10 cellular contexts compared by ENCODE assay signal in genomic region chr4:173522160-173522873, GRCh38. TPM values are rescaled to one million over a fixed set of nuclear protein-coding genes. Genes with fewer than 3 reads are reported as not detected.
DNase-seq lines count a peak whose midpoint lies in the region; ATAC-seq and TF ChIP-seq lines count a peak whose summit lies in the region.
"Had no signal": no experiment of that assay in that cellular context is flagged by ENCODE, and none has a peak within 500 bp of the region (broad histone marks: within the 10 kb centered on the region; RNA-seq: fewer than 3 reads in every experiment).

No MANE protein-coding gene starts in this region.

- peak overlapping the region; percentile 56 for H3K27ac Mint-ChIP-seq in activated CD4-positive, alpha-beta T cell treated with anti-CD3 and anti-CD28 coated beads, Interleukin-2, amount 10 ng/mL, durations not matched to agents 24 days and 14 days
- no peak overlapping the region for H3K27ac Mint-ChIP-seq in activated B cell treated with CpG ODN at 0.5 μM for 24 hours

- peaks cover 88% of the 10 kb centered on the region for H3K27me3 Mint-ChIP-seq in activated CD4-positive, alpha-beta T cell treated with anti-CD3 and anti-CD28 coated beads, Interleukin-2, amount 10 ng/mL, durations not matched to agents 24 days and 14 days
- peaks cover 87% of the 10 kb centered on the region for H3K27me3 Mint-ChIP-seq in activated B cell treated with CpG ODN at 0.5 μM for 24 hours

- CTCF ChIA-PET in activated B cell treated with CpG ODN at 0.5 μM for 24 hours (lab: Charles Lee), result no interaction called here

- peaks cover 35% of the 10 kb centered on the region for H3K9me3 Mint-ChIP-seq in activated CD4-positive, alpha-beta T cell treated with anti-CD3 and anti-CD28 coated beads, Interleukin-2, amount 10 ng/mL, durations not matched to agents 24 days and 14 days
- H3K9me3 Mint-ChIP-seq in activated B cell treated with CpG ODN at 0.5 μM for 24 hours, result peaks cover 12% of the 10 kb centered on the region

- no peak for ATAC-seq in activated B cell treated with CpG ODN at 0.5 μM for 24 hours (ENCODE audit: low read depth)
- ATAC-seq in Right ventricle myocardium inferior, result peak; percentile 78
- no peak for ATAC-seq in GM21360 (IDR thresholded peaks at IDR 0.05; ENCODE audit: unreplicated experiment)
- no peak for ATAC-seq in HG02885 (IDR thresholded peaks at IDR 0.05; ENCODE audit: poor library complexity, unreplicated experiment)

- intact Hi-C loops in activated CD4-positive, alpha-beta T cell treated with anti-CD3 and anti-CD28 coated beads, Interleukin-2, amount 10 ng/mL, durations not matched to agents 24 days and 14 days (cut with micrococcal nuclease), result loop anchor here (2.0 kb wide), 1 partner anchor 16 kb away; no protein-coding TSS in a partner anchor
- intact Hi-C loops in activated B cell treated with CpG ODN at 0.5 μM for 24 hours (cut with micrococcal nuclease) (loop anchor here (2.0 kb wide), 1 partner anchor 14 kb away; no protein-coding TSS in a partner anchor), Right ventricle myocardium inferior (cut with DNase I) (no loop called here), posterior vena cava (cut with DNase I) (no loop called here)

- H3K36me3 Mint-ChIP-seq in activated CD4-positive, alpha-beta T cell treated with anti-CD3 and anti-CD28 coated beads, Interleukin-2, amount 10 ng/mL, durations not matched to agents 24 days and 14 days (ENCODE audit: low read depth), result peaks cover 22% of the 10 kb centered on the region
- no peaks in the 10 kb centered on the region for H3K36me3 Mint-ChIP-seq in activated B cell treated with CpG ODN at 0.5 μM for 24 hours (ENCODE audit: low read depth)

- H3K4me1 Mint-ChIP-seq in activated CD4-positive, alpha-beta T cell treated with anti-CD3 and anti-CD28 coated beads, Interleukin-2, amount 10 ng/mL, durations not matched to agents 24 days and 14 days, result peaks cover 7% of the 10 kb centered on the region
- H3K4me1 Mint-ChIP-seq in activated B cell treated with CpG ODN at 0.5 μM for 24 hours, result peaks cover 5% of the 10 kb centered on the region

- POLR2A ChIA-PET in activated B cell treated with CpG ODN at 0.5 μM for 24 hours (lab: Charles Lee), result no interaction called here

- peak overlapping the region; percentile 28 for H3K4me3 Mint-ChIP-seq in activated CD4-positive, alpha-beta T cell treated with anti-CD3 and anti-CD28 coated beads, Interleukin-2, amount 10 ng/mL, durations not matched to agents 24 days and 14 days
- peak overlapping the region; percentile 28 for H3K4me3 Mint-ChIP-seq in activated B cell treated with CpG ODN at 0.5 μM for 24 hours

- peak; percentile 58 for DNase-seq in activated CD4-positive, alpha-beta T cell treated with anti-CD3 and anti-CD28 coated beads, Interleukin-2, amount 10 ng/mL, durations not matched to agents 24 days and 14 days
- DNase-seq in activated CD4-positive, alpha-beta T cell treated with anti-CD3 and anti-CD28 coated beads, Interleukin-2, amount 50 U/mL, for 48 hours, result no peak
- DNase-seq in activated B cell treated with CpG ODN at 0.5 μM for 24 hours (no peak), Right ventricle myocardium inferior (ENCODE audit: missing footprints) (peak; percentile 94), posterior vena cava (ENCODE audit: low spot score) (peak; percentile 94)
- DNase-seq in stimulated activated CD8-positive, alpha-beta memory T cell treated with anti-CD3 and anti-CD28 coated beads, Interleukin-4, amount 100 ng/mL, for 48 hours, result no peak
- DNase-seq: DND-41 had no signal

- no peak for TF ChIP-seq CTCF in activated B cell treated with CpG ODN at 0.5 μM for 24 hours (IDR thresholded peaks at IDR 0.05)

RNA-seq across cellular contexts. Expression of gene HAND2, which starts 7.7 kb away (rescaled TPM):
- not detected in 2 replicates for total RNA-seq in activated CD4-positive, alpha-beta T cell treated with anti-CD3 and anti-CD28 coated beads, Interleukin-2, amount 10 ng/mL, durations not matched to agents 24 days and 14 days
- total RNA-seq in activated B cell treated with CpG ODN at 0.5 μM for 24 hours (not detected in 2 replicates), Right ventricle myocardium inferior (151 TPM), posterior vena cava (1 to 10 TPM; 1.1 to 3.5 TPM)
- total RNA-seq: activated CD8-positive, alpha-beta memory T cell treated with anti-CD3 and anti-CD28 coated beads for 36 hours had no signal

Comparison
In these comparisons a context has a peak if more than half of its experiments do, and no peak if none do; other contexts are left out.
1. DNase-seq: peak in activated CD4-positive, alpha-beta T cell treated with anti-CD3 and anti-CD28 coated beads, Interleukin-2, amount 10 ng/mL, durations not matched to agents 24 days and 14 days (single experiment), Right ventricle myocardium inferior (single experiment) and posterior vena cava (single experiment); none in activated CD4-positive, alpha-beta T cell treated with anti-CD3 and anti-CD28 coated beads, Interleukin-2, amount 50 U/mL, for 48 hours (0 of 2), activated B cell treated with CpG ODN at 0.5 μM for 24 hours (single experiment) and stimulated activated CD8-positive, alpha-beta memory T cell treated with anti-CD3 and anti-CD28 coated beads, Interleukin-4, amount 100 ng/mL, for 48 hours (single experiment).
2. RNA of gene HAND2, which starts 7.7 kb away (total RNA-seq): 151 TPM in Right ventricle myocardium inferior (single experiment); 1.1 to 3.5 TPM in posterior vena cava, not detected in activated CD4-positive, alpha-beta T cell treated with anti-CD3 and anti-CD28 coated beads, Interleukin-2, amount 10 ng/mL, durations not matched to agents 24 days and 14 days and not detected in activated B cell treated with CpG ODN at 0.5 μM for 24 hours; every median in the first group is over 10 times any median in the second.
3. intact Hi-C loops: an anchor here in activated CD4-positive, alpha-beta T cell treated with anti-CD3 and anti-CD28 coated beads, Interleukin-2, amount 10 ng/mL, durations not matched to agents 24 days and 14 days (2.0 kb wide) and activated B cell treated with CpG ODN at 0.5 μM for 24 hours (2.0 kb wide); none called in Right ventricle myocardium inferior and posterior vena cava.